Comparison of ENCODE assay signal across 8 cellular contexts in the genomic region with DNA sequence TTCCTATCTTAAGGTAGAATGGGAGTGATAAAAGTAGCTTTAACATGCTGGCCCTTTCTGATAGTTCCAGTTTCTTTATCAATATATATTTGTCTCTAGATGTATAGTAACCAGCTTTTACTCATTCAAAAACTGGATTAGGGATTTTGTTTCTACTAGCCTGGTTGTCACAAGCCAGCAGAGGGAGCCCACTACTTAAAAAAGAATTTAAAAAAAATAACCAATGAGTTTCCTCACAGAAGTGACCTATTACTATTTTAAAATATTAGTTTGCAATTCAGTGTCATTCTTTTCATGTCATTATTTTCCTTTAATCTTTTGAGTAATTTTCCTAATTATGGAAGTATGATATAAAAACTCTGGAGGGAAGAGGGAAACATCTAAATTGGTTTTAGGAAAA.
A peak's percentile ranks its signal among the peaks of the same experiment; 100 is the strongest.
DNase-seq lines count a peak whose midpoint lies in the region; ATAC-seq, FAIRE-seq and TF ChIP-seq lines count a peak whose summit lies in the region.

No MANE protein-coding gene starts in this region.

- peak; percentile 61 for TF ChIP-seq CTCF in AG09309 (IDR thresholded peaks at IDR 0.05; ENCODE audit: control insufficient read depth, insufficient read depth, low read depth, low read length, missing control alignments)
- peak; percentile 39 for TF ChIP-seq CTCF in GM12864 (IDR thresholded peaks at IDR 0.05; ENCODE audit: low read depth, low read length, missing control alignments)
- TF ChIP-seq CTCF in ascending aorta (IDR thresholded peaks at IDR 0.05): peak; percentile 26 to 69 (median 50)
- TF ChIP-seq CTCF in kidney (IDR thresholded peaks at IDR 0.05; ENCODE audit: borderline replicate concordance, extremely low read depth, insufficient read depth): peak; percentile 26

- DNase-seq in AG09309 (ENCODE audit: low read depth) (peak; percentile 10), GM12864 (ENCODE audit: low read depth) (no peak), NCI-H146 treated with DMSO at 0.1 percent for 48 hours (lab: John Stamatoyannopoulos, UW; ENCODE audit: unreplicated experiment) (peak; percentile 22), ascending aorta (ENCODE audit: low spot score in 2 of 2) (no peak), kidney (no peak), mucosa of gallbladder (ENCODE audit: low spot score) (no peak)

- intact Hi-C loops in ascending aorta (cut with DNase I): loop anchor here (1.0 to 10.0 kb wide), 4 partner anchors 77 to 1234 kb away; no protein-coding TSS in a partner anchor
- intact Hi-C loops in kidney (cut with DNase I): no loop called here

- H3K9me3 ChIP-seq in ascending aorta (no peaks in the 10 kb centered on the region), kidney (ENCODE audit: control insufficient read depth in 1 of 2, low read length in 2 of 2) (no peaks in the 10 kb centered on the region)

- H3K4me3 ChIP-seq in AG09309 (ENCODE audit: control insufficient read depth, low read depth, low read length) (no peak overlapping the region), GM12864 (ENCODE audit: low read depth, low read length) (no peak overlapping the region), ascending aorta (no peak overlapping the region), kidney (ENCODE audit: low read length in 2 of 2) (no peak overlapping the region)

- no peak overlapping the region for H3K27ac ChIP-seq in ascending aorta
- H3K27ac ChIP-seq in kidney (ENCODE audit: low read depth in 2 of 2, low read length in 2 of 2): no peak overlapping the region

- ATAC-seq in GM21515 (IDR thresholded peaks at IDR 0.05; ENCODE audit: unreplicated experiment): no peak
- no peak for ATAC-seq in HG02763 (IDR thresholded peaks at IDR 0.05; ENCODE audit: unreplicated experiment)

- H3K36me3 ChIP-seq in ascending aorta: peaks cover 0 to 4% of the 10 kb centered on the region in 2 donors
- no peaks in the 10 kb centered on the region for H3K36me3 ChIP-seq in kidney (ENCODE audit: control insufficient read depth in 1 of 2, insufficient read depth in 2 of 2, low read length in 2 of 2)

- H3K4me1 ChIP-seq in ascending aorta: no peaks in the 10 kb centered on the region
- no peaks in the 10 kb centered on the region for H3K4me1 ChIP-seq in kidney (ENCODE audit: control insufficient read depth in 1 of 2, insufficient read depth in 1 of 2, low read depth in 1 of 2, low read length in 2 of 2)

- no peaks in the 10 kb centered on the region for H3K27me3 ChIP-seq in ascending aorta

- H3K9ac ChIP-seq in kidney (ENCODE audit: low read length in 2 of 2): no peak overlapping the region

- FAIRE-seq in kidney (lab: Jason Lieb, UNC): peak; percentile 92

Comparison
In these comparisons a context has a peak if more than half of its experiments do, and no peak if none do; other contexts are left out.
1. DNase-seq: peak in AG09309 (single experiment) and NCI-H146 treated with DMSO at 0.1 percent for 48 hours (single experiment); none in GM12864 (single experiment), ascending aorta (0 of 2), kidney (single experiment) and mucosa of gallbladder (single experiment).
2. Peak in every context shown above with its lines, with median percentiles within 50 percentile points of each other: CTCF ChIP-seq.